8 cellular contexts compared by ENCODE assay signal in genomic region chr6:106511274-106512047, GRCh38.
DNase-seq lines count a peak whose midpoint lies in the region; ATAC-seq and TF ChIP-seq lines count a peak whose summit lies in the region.

No MANE protein-coding gene starts in this region.

- intact Hi-C loops in left ventricle myocardium inferior (cut with micrococcal nuclease) = no loop called here

- peak overlapping the region; percentile 92 for H3K4me3 Mint-ChIP-seq in activated naive CD4-positive, alpha-beta T cell treated with anti-CD3 and anti-CD28 coated beads, Interleukin-2, amount 50 U/mL, for 24 hours

- no peaks in the 10 kb centered on the region for H3K36me3 ChIP-seq in left ventricle myocardium inferior

- peak overlapping the region; percentile 69 for H3K4me3 ChIP-seq in NB4 (ENCODE audit: low read depth, low read length)
- H3K4me3 ChIP-seq in left ventricle myocardium inferior = peak overlapping the region; percentile 73

- H3K27me3 ChIP-seq in left ventricle myocardium inferior (ENCODE audit: low read depth) = peaks cover 67% of the 10 kb centered on the region

- peak; percentile 20 for DNase-seq in activated T-cell treated with anti-CD3 and anti-CD28 coated beads for 1 hour (ENCODE audit: low read depth)
- DNase-seq in activated T-cell treated with anti-CD3 and anti-CD28 coated beads for 4 hours = no peak
- DNase-seq in NB4 (ENCODE audit: low read depth) = peak; percentile 66
- no peak for DNase-seq in left ventricle myocardium inferior
- peak; percentile 62 for DNase-seq in renal cortical epithelial cell (ENCODE audit: low read depth)

- TF ChIP-seq CTCF in NB4 (IDR thresholded peaks at IDR 0.05; ENCODE audit: low read depth, low read length) (no peak), left ventricle myocardium inferior (IDR thresholded peaks at IDR 0.05; ENCODE audit: borderline replicate concordance) (no peak)

- H3K4me1 Mint-ChIP-seq in activated naive CD4-positive, alpha-beta T cell treated with anti-CD3 and anti-CD28 coated beads, Interleukin-2, amount 50 U/mL, for 24 hours = peaks cover 49% of the 10 kb centered on the region

- H3K27ac ChIP-seq in left ventricle myocardium inferior (replicated peaks) = peak overlapping the region; percentile 71

- no peaks in the 10 kb centered on the region for H3K36me3 Mint-ChIP-seq in activated naive CD4-positive, alpha-beta T cell treated with anti-CD3 and anti-CD28 coated beads, Interleukin-2, amount 50 U/mL, for 24 hours

- peak overlapping the region; percentile 96 for H3K27ac Mint-ChIP-seq in activated naive CD4-positive, alpha-beta T cell treated with anti-CD3 and anti-CD28 coated beads, Interleukin-2, amount 50 U/mL, for 24 hours

- no peak for TF ChIP-seq POLR2A in NB4 (IDR thresholded peaks at IDR 0.05; ENCODE audit: extremely low read depth, insufficient read length)

- no peaks in the 10 kb centered on the region for H3K9me3 ChIP-seq in left ventricle myocardium inferior (replicated peaks)

- peaks cover 1% of the 10 kb centered on the region for H3K27me3 Mint-ChIP-seq in activated naive CD4-positive, alpha-beta T cell treated with anti-CD3 and anti-CD28 coated beads, Interleukin-2, amount 50 U/mL, for 24 hours

- peaks cover 43% of the 10 kb centered on the region for H3K4me1 ChIP-seq in left ventricle myocardium inferior

- ATAC-seq in HG03135 (IDR thresholded peaks at IDR 0.05; ENCODE audit: unreplicated experiment) (no peak), GM21423 (IDR thresholded peaks at IDR 0.05; ENCODE audit: unreplicated experiment) (no peak)

- no peaks in the 10 kb centered on the region for H3K9me3 Mint-ChIP-seq in activated naive CD4-positive, alpha-beta T cell treated with anti-CD3 and anti-CD28 coated beads, Interleukin-2, amount 50 U/mL, for 24 hours

Comparison
In these comparisons a context has a peak if more than half of its experiments do, and no peak if none do; other contexts are left out.
1. DNase-seq: peak in activated T-cell treated with anti-CD3 and anti-CD28 coated beads for 1 hour (single experiment), NB4 (single experiment) and renal cortical epithelial cell (single experiment); none in activated T-cell treated with anti-CD3 and anti-CD28 coated beads for 4 hours (single experiment) and left ventricle myocardium inferior (single experiment).